In genomic region chr4:101782546-101782945, GRCh38 we compare ENCODE assay signal across 19 cellular contexts. TPM values are rescaled to one million over a fixed set of nuclear protein-coding genes. Genes with fewer than 3 reads are reported as not detected.
DNase-seq lines count a peak whose midpoint lies in the region; ATAC-seq and TF ChIP-seq lines count a peak whose summit lies in the region.
"Had no signal": no experiment of that assay in that cellular context is flagged by ENCODE, and none has a peak within 500 bp of the region (broad histone marks: within the 10 kb centered on the region; RNA-seq: fewer than 3 reads in every experiment).

No MANE protein-coding gene starts in this region.

- no peak for TF ChIP-seq EP300 in esophagus muscularis mucosa (IDR thresholded peaks at IDR 0.05)

- H3K9ac ChIP-seq in mammary epithelial cell (ENCODE audit: insufficient read depth, low read length): no peak overlapping the region
- H3K9ac ChIP-seq: BLaER1 treated with 17β-estradiol and CSF1 and Interleukin-3, amounts not matched to agents 10 nM and 100 nM had no signal

- in situ Hi-C loops in mammary epithelial cell (cut with MboI; ENCODE audit: low sequenced_read_pairs in 2 of 2): no loop called here

- WGBS in mammary epithelial cell (ENCODE audit: low coverage, missing lambda C conversion rate): 45% methylated on average over 2 of the region's 2 CpGs
- 79% methylated on average over 2 of the region's 2 CpGs for WGBS in esophagus muscularis mucosa

- H3K36me3 ChIP-seq in mammary epithelial cell (ENCODE audit: insufficient read depth, low read length) (no peaks in the 10 kb centered on the region), esophagus muscularis mucosa (no peaks in the 10 kb centered on the region)
- H3K36me3 ChIP-seq: BLaER1 treated with 17β-estradiol and CSF1 and Interleukin-3, amounts not matched to agents 10 nM and 100 nM had no signal

- H4K20me1 ChIP-seq in mammary epithelial cell (ENCODE audit: insufficient read depth, low read length): no peaks in the 10 kb centered on the region
- H4K20me1 ChIP-seq: BLaER1 treated with 17β-estradiol and CSF1 and Interleukin-3, amounts not matched to agents 10 nM and 100 nM had no signal

- H3K4me3 ChIP-seq in mammary epithelial cell (replicated peaks in 1 of 3; ENCODE audit: insufficient read depth in 1 of 3, low read depth in 2 of 3, low read length in 3 of 3): no peak overlapping the region
- no peak overlapping the region for H3K4me3 ChIP-seq in esophagus muscularis mucosa
- H3K4me3 ChIP-seq: BLaER1 treated with 17β-estradiol and CSF1 and Interleukin-3, amounts not matched to agents 10 nM and 100 nM had no signal

- intact Hi-C loops in mammary epithelial cell (cut with micrococcal nuclease) (no loop called here), MCF 10A (cut with micrococcal nuclease) (no loop called here), esophagus muscularis mucosa (cut with DNase I) (no loop called here)

- no peak overlapping the region for H3K4me2 ChIP-seq in mammary epithelial cell (ENCODE audit: insufficient read depth, low read depth, low read length)
- H3K4me2 ChIP-seq: BLaER1 treated with 17β-estradiol and CSF1 and Interleukin-3, amounts not matched to agents 10 nM and 100 nM had no signal

- POLR2A ChIA-PET in MCF 10A (lab: Yijun Ruan, JAX): no interaction called here

- CTCF ChIA-PET in mammary epithelial cell (lab: Charles Lee; ENCODE audit: low non-redundant PET): no interaction called here
- CTCF ChIA-PET in MCF 10A (lab: Yijun Ruan, JAX): no interaction called here

- peak; percentile 41 for ATAC-seq in HG03565 (IDR thresholded peaks at IDR 0.05; ENCODE audit: unreplicated experiment)
- ATAC-seq in central memory CD8-positive, alpha-beta T cell (replicated peaks; ENCODE audit: extremely low read depth, poor library complexity, severe bottlenecking): no peak
- no peak for ATAC-seq in left lobe of liver

- H3K4me1 ChIP-seq in mammary epithelial cell (ENCODE audit: insufficient read depth, low read length): no peaks in the 10 kb centered on the region
- no peaks in the 10 kb centered on the region for H3K4me1 ChIP-seq in esophagus muscularis mucosa

- dilution Hi-C loops in mammary epithelial cell (cut with HindIII; ENCODE audit: low sequenced_read_pairs): no loop called here

- no peak overlapping the region for H3K4me3 Mint-ChIP-seq in MCF 10A (ENCODE audit: unreplicated experiment)
- H3K4me3 Mint-ChIP-seq in central memory CD8-positive, alpha-beta T cell: no peak overlapping the region

- no peaks in the 10 kb centered on the region for H3K4me1 Mint-ChIP-seq in MCF 10A (ENCODE audit: insufficient read depth, unreplicated experiment)
- no peaks in the 10 kb centered on the region for H3K4me1 Mint-ChIP-seq in central memory CD8-positive, alpha-beta T cell

- no peak for TF ChIP-seq POLR2A in esophagus muscularis mucosa (IDR thresholded peaks at IDR 0.05; ENCODE audit: low read depth)

- no peak overlapping the region for H3K27ac Mint-ChIP-seq in MCF 10A (ENCODE audit: low read depth, unreplicated experiment)
- peak overlapping the region; percentile 19 for H3K27ac Mint-ChIP-seq in central memory CD8-positive, alpha-beta T cell (ENCODE audit: low read depth)

- no peaks in the 10 kb centered on the region for H3K79me2 ChIP-seq in mammary epithelial cell (ENCODE audit: insufficient read depth, low read length)

- no peaks in the 10 kb centered on the region for H3K36me3 Mint-ChIP-seq in MCF 10A (ENCODE audit: insufficient read depth, unreplicated experiment)
- no peaks in the 10 kb centered on the region for H3K36me3 Mint-ChIP-seq in central memory CD8-positive, alpha-beta T cell (ENCODE audit: insufficient read depth)

- DNase-seq in mammary epithelial cell (peak; percentile 8), MCF 10A (ENCODE audit: unreplicated experiment) (no peak), NCI-H1092 (lab: John Stamatoyannopoulos, UW) (no peak), esophagus muscularis mucosa (ENCODE audit: extremely low spot score) (no peak), left lobe of liver (ENCODE audit: low spot score) (no peak), globus pallidus (ENCODE audit: low spot score) (no peak)
- DNase-seq in central memory CD8-positive, alpha-beta T cell (ENCODE audit: low spot score in 2 of 2): no peak
- DNase-seq: 8988T, GOT3, MV-4-11, NCI-H1436, NCI-H2081 treated with DMSO at 0.1 percent for 48 hours, NCI-H2227 treated with DMSO at 0.1 percent for 48 hours, NCI-H526 had no signal

- H3K27me3 ChIP-seq in mammary epithelial cell (ENCODE audit: insufficient read depth, low read length) (peaks cover 2% of the 10 kb centered on the region), esophagus muscularis mucosa (no peaks in the 10 kb centered on the region)
- H3K27me3 ChIP-seq: BLaER1 treated with 17β-estradiol and CSF1 and Interleukin-3, amounts not matched to agents 10 nM and 100 nM had no signal

- H3K9me3 ChIP-seq in mammary epithelial cell (replicated peaks; ENCODE audit: insufficient read depth, low read length) (no peaks in the 10 kb centered on the region), esophagus muscularis mucosa (peaks cover 0 to 5% (median 0%) of the 10 kb centered on the region in 4 donors)

- H2AFZ ChIP-seq in mammary epithelial cell (ENCODE audit: low read depth, low read length): no peak overlapping the region

- TF ChIP-seq CTCF in mammary epithelial cell (conservative IDR thresholded peaks at IDR 0.05 in 1 of 2, IDR thresholded peaks at IDR 0.05 in 1 of 2; ENCODE audit: extremely low read depth in 1 of 2, insufficient read depth in 1 of 2, low read depth in 1 of 2, low read length in 2 of 2): no peak
- no peak for TF ChIP-seq CTCF in MCF 10A (IDR thresholded peaks at IDR 0.05; ENCODE audit: unreplicated experiment)
- TF ChIP-seq CTCF in esophagus muscularis mucosa (IDR thresholded peaks at IDR 0.05): no peak

- BruUV-seq in mammary epithelial cell (replicated peaks; lab: Mats Ljungman, UMichigan): no TSS peak
- no TSS peak for BruUV-seq in MCF 10A (replicated peaks; lab: Mats Ljungman, UMichigan)

- no peak overlapping the region for H3K27ac ChIP-seq in mammary epithelial cell (ENCODE audit: insufficient read depth, low read depth, low read length)
- H3K27ac ChIP-seq in esophagus muscularis mucosa (replicated peaks in 1 of 4): no peak overlapping the region
- H3K27ac ChIP-seq: BLaER1 treated with 17β-estradiol and CSF1 and Interleukin-3, amounts not matched to agents 10 nM and 100 nM; RWPE1 had no signal

- H3K27me3 Mint-ChIP-seq in MCF 10A (ENCODE audit: insufficient read depth, unreplicated experiment): no peaks in the 10 kb centered on the region
- peaks cover 22% of the 10 kb centered on the region for H3K27me3 Mint-ChIP-seq in central memory CD8-positive, alpha-beta T cell

- H3K9me3 Mint-ChIP-seq in MCF 10A (ENCODE audit: unreplicated experiment): no peaks in the 10 kb centered on the region
- no peaks in the 10 kb centered on the region for H3K9me3 Mint-ChIP-seq in central memory CD8-positive, alpha-beta T cell

RNA-seq across cellular contexts. Expression of gene BANK1, which starts 8.0 kb away (rescaled TPM):
- total RNA-seq in mammary epithelial cell: under 1 TPM in 1 of 2 donors, not detected in 1; 0.17 TPM
- 0.07 TPM for polyA plus RNA-seq in mammary epithelial cell
- not detected for polyA minus RNA-seq in mammary epithelial cell
- total RNA-seq in MCF 10A (2022): not detected in 2 replicates
- 1 to 10 TPM in 2 of 4 donors, under 1 TPM in 2; 0.45 to 2.7 (median 0.96) TPM for total RNA-seq in esophagus muscularis mucosa
- 0.10 TPM for total RNA-seq in left lobe of liver
- total RNA-seq: OCI-LY7, SK-MEL-5 had no signal
